ENCODE assay signal across 12 cellular contexts in the genomic region with DNA sequence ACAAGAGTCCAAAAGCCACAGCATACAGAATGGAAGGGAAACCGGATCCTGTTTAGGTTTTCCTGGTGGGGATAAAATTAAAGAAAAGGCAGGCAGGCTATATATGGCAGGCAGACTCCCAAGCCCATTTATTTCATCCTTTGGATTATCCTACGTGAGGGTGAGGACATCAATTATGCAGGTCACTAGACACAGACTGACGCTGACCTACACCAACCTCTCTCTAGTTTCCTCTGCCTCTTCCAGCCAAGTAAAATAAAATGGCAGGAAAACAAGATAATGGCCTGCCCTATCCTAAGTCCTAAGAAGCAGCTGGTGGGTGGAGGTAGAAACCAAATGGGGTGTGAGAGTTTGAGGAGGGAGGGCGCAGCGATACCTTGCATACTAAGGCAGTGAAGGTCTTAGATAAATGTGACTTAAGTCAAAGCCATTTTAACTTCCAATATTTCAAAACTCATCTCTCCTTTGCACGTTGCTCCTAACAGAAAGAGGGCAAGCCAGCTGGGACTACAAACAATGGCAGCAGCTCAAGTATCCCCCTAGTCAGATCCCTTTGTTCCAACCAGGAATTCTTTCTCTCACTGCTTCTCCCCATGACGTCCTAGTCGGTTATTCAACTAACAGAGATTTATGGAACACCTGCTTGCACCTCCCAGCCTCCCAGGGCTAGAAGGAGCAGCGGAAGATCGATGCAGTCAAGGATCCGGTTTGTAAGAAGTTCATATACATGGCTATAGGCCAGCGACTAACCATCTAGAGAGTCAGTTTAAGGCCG.
DNase-seq lines count a peak whose midpoint lies in the region; ATAC-seq, FAIRE-seq and TF ChIP-seq lines count a peak whose summit lies in the region.
"Had no signal": no experiment of that assay in that cellular context is flagged by ENCODE, and none has a peak within 500 bp of the region (broad histone marks: within the 10 kb centered on the region; RNA-seq: fewer than 3 reads in every experiment).

No MANE protein-coding gene starts in this region.

- peaks cover 12% of the 10 kb centered on the region for H3F3A ChIP-seq in SK-N-SH (replicated peaks; ENCODE audit: insufficient read depth)

- FAIRE-seq in HepG2 (lab: Jason Lieb, UNC) (no peak), K562 (lab: Jason Lieb, UNC) (no peak)
- FAIRE-seq: frontal cortex, RCC 7860 had no signal

- in situ Hi-C loops in HepG2 (cut with HindIII; ENCODE audit: extremely low pct_ligation_motif_present, low pct_unique_long_range_greater_than_20kb) (no loop called here), K562 (cut with MboI) (no loop called here), brain microvascular endothelial cell (cut with HindIII; ENCODE audit: low pct_ligation_motif_present, low sequenced_read_pairs) (no loop called here)

- H3K9me3 ChIP-seq in liver (ENCODE audit: control insufficient read depth in 4 of 4, low read length in 3 of 4), result no peaks in the 10 kb centered on the region
- H3K9me3 ChIP-seq in HepG2 (ENCODE audit: low read length), result no peaks in the 10 kb centered on the region
- H3K9me3 ChIP-seq in K562 (replicated peaks; ENCODE audit: control insufficient read depth, insufficient read depth, low read depth, low read length), result no peaks in the 10 kb centered on the region
- no peaks in the 10 kb centered on the region for H3K9me3 ChIP-seq in SK-N-SH

- H3K9ac ChIP-seq in liver (ENCODE audit: low read depth in 1 of 2, low read length in 2 of 2) (no peak overlapping the region), HepG2 (ENCODE audit: insufficient read depth, low read depth, low read length) (no peak overlapping the region), K562 (ENCODE audit: insufficient read depth in 1 of 2, low read depth in 2 of 2, low read length in 2 of 2) (no peak overlapping the region; a peak in 1 of 4 replicates), SK-N-SH (no peak overlapping the region)

- no peak overlapping the region for H3K4me3 ChIP-seq in liver (ENCODE audit: low read depth in 1 of 3, low read length in 3 of 3)
- H3K4me3 ChIP-seq in HepG2 (replicated peaks in 1 of 3; ENCODE audit: insufficient read depth in 1 of 3, low read depth in 2 of 3, low read length in 3 of 3), result no peak overlapping the region
- no peak overlapping the region for H3K4me3 ChIP-seq in K562
- no peak overlapping the region for H3K4me3 ChIP-seq in SK-N-SH (ENCODE audit: low read depth in 2 of 2, low read length in 1 of 2)
- no peak overlapping the region for H3K4me3 ChIP-seq in brain microvascular endothelial cell (ENCODE audit: low read depth, low read length)

- no peaks in the 10 kb centered on the region for H3K9me2 ChIP-seq in SK-N-SH

- WGBS in liver, result 86% methylated on average over 13 of the region's 13 CpGs
- WGBS in HepG2 (ENCODE audit: low lambda C conversion rate), result 94% methylated on average over 13 of the region's 13 CpGs
- WGBS in K562 (ENCODE audit: insufficient coverage, low coverage, missing lambda C conversion rate), result 61% methylated on average over 13 of the region's 13 CpGs
- 93% methylated on average over 13 of the region's 13 CpGs for WGBS in SK-N-SH (ENCODE audit: low lambda C conversion rate)

- BruUV-seq in HepG2 (replicated peaks; lab: Mats Ljungman, UMichigan) (no TSS peak), K562 (replicated peaks; lab: Mats Ljungman, UMichigan) (no TSS peak)

- no peaks in the 10 kb centered on the region for H3K9me1 ChIP-seq in K562 (ENCODE audit: control insufficient read depth, insufficient read depth, low read length)

- CTCF ChIA-PET in HepG2 (lab: Yijun Ruan, JAX; ENCODE audit: low intra/inter-chr PET ratio, low total read pairs) (no interaction called here), K562 (lab: Yijun Ruan, JAX; ENCODE audit: low intra/inter-chr PET ratio) (no interaction called here), SK-N-SH (lab: Yijun Ruan, JAX) (interaction anchor here (1.3 to 1.9 kb wide), 2 partner anchors 9 to 11 kb away, joined by 3 to 5 read pairs; no protein-coding TSS in a partner anchor)

- peak overlapping the region; percentile 31 to 66 for H3K27ac ChIP-seq in liver (ENCODE audit: low read depth in 1 of 2, low read length in 2 of 2)
- no peak overlapping the region for H3K27ac ChIP-seq in HepG2 (ENCODE audit: extremely low read length, insufficient read depth, low read length)
- H3K27ac ChIP-seq in K562 (ENCODE audit: extremely low read depth, low read depth, low read length), result no peak overlapping the region
- peak overlapping the region in 1 of 2 experiments; percentile 86; a peak in 3 of 4 replicates for H3K27ac ChIP-seq in SK-N-SH (ENCODE audit: low read depth in 2 of 2, low read length in 1 of 2)
- no peak overlapping the region for H3K27ac ChIP-seq in brain microvascular endothelial cell

- intact Hi-C loops in HepG2 (cut with micrococcal nuclease; ENCODE audit: unreplicated experiment) (no loop called here), K562 (cut with micrococcal nuclease) (no loop called here)

- no peak overlapping the region for H2AFZ ChIP-seq in HepG2 (ENCODE audit: low read length)
- no peak overlapping the region for H2AFZ ChIP-seq in K562 (ENCODE audit: low read depth, low read length)
- H2AFZ ChIP-seq in SK-N-SH (ENCODE audit: low read depth), result no peak overlapping the region

- DNase-seq in HepG2 (ENCODE audit: low spot score) (no peak), K562 (ENCODE audit: extremely low read depth in 1 of 4, low spot score in 3 of 4) (no peak), left kidney (ENCODE audit: low read depth, low spot score) (peak; percentile 36), SK-N-SH (no peak), C1 segment of cervical spinal cord (lab: John Stamatoyannopoulos, UW) (no peak), brain microvascular endothelial cell (no peak)
- DNase-seq: amniotic stem cell, naive B cell had no signal

- POLR2A ChIA-PET in HepG2 (lab: Yijun Ruan, JAX) (no interaction called here), K562 (lab: Yijun Ruan, JAX) (interaction anchor here (0.5 kb wide), 1 partner anchor 25 kb away, joined by 3 read pairs; no protein-coding TSS in a partner anchor), SK-N-SH (lab: Yijun Ruan, JAX) (no interaction called here)

- H3K79me2 ChIP-seq in HepG2 (ENCODE audit: insufficient read depth, low read length), result no peaks in the 10 kb centered on the region
- no peaks in the 10 kb centered on the region for H3K79me2 ChIP-seq in K562 (ENCODE audit: control insufficient read depth, insufficient read depth, low read length)
- H3K79me2 ChIP-seq in SK-N-SH (ENCODE audit: insufficient read depth), result no peaks in the 10 kb centered on the region

- TF ChIP-seq EP300 in HepG2 (IDR thresholded peaks at IDR 0.05; ENCODE audit: low read depth in 2 of 2, low read length in 2 of 2) (no peak), HepG2 (CRISPR knock-in tag; IDR thresholded peaks at IDR 0.05; ENCODE audit: borderline replicate concordance) (no peak), K562 (IDR thresholded peaks at IDR 0.05; ENCODE audit: low read length) (no peak), SK-N-SH (IDR thresholded peaks at IDR 0.05; ENCODE audit: borderline replicate concordance in 1 of 2, low read depth in 1 of 2, low read length in 1 of 2) (no peak)

- TF ChIP-seq CTCF in liver (IDR thresholded peaks at IDR 0.05; ENCODE audit: low read depth, low read length, missing input control), result no peak
- no peak for TF ChIP-seq CTCF in HepG2 (CRISPR knock-in tag; IDR thresholded peaks at IDR 0.05)
- no peak for TF ChIP-seq CTCF in K562 (IDR thresholded peaks at IDR 0.05 in 2 of 3, conservative IDR thresholded peaks at IDR 0.05 in 1 of 3; ENCODE audit: insufficient read depth in 2 of 3, low read depth in 1 of 3, low read length in 3 of 3)
- no peak for TF ChIP-seq CTCF in SK-N-SH (IDR thresholded peaks at IDR 0.05)
- TF ChIP-seq CTCF in brain microvascular endothelial cell (IDR thresholded peaks at IDR 0.05; ENCODE audit: low read depth, low read length, missing control alignments), result no peak

- H3K4me1 ChIP-seq in liver (ENCODE audit: control insufficient read depth in 4 of 4, insufficient read depth in 4 of 4, low read length in 3 of 4) (peaks cover 3 to 9% (median 6%) of the 10 kb centered on the region in 4 donors), HepG2 (ENCODE audit: insufficient read depth, low read length) (no peaks in the 10 kb centered on the region), K562 (replicated peaks in 1 of 2; ENCODE audit: control insufficient read depth in 2 of 2, insufficient read depth in 2 of 2, low read length in 2 of 2) (no peaks in the 10 kb centered on the region; a peak in 1 of 5 replicates), SK-N-SH (ENCODE audit: control insufficient read depth in 1 of 2, insufficient read depth in 2 of 2, low read depth in 1 of 2, low read length in 1 of 2) (peaks cover 8 to 16% of the 10 kb centered on the region in 2 experiments)

- H3K4me2 ChIP-seq in HepG2 (ENCODE audit: low read depth, low read length), result no peak overlapping the region
- no peak overlapping the region for H3K4me2 ChIP-seq in K562 (ENCODE audit: insufficient read depth, low read length)
- no peak overlapping the region for H3K4me2 ChIP-seq in SK-N-SH

- ATAC-seq in HepG2 (no peak), K562 (no peak), GM18868 (IDR thresholded peaks at IDR 0.05; ENCODE audit: unreplicated experiment) (no peak)

- TF ChIP-seq POLR2A in HepG2 (IDR thresholded peaks at IDR 0.05; ENCODE audit: insufficient read depth in 1 of 2, low read depth in 2 of 2, low read length in 2 of 2) (no peak), K562 (conservative IDR thresholded peaks at IDR 0.05) (no peak)

- H3K36me3 ChIP-seq in liver (ENCODE audit: control insufficient read depth in 4 of 4, insufficient read depth in 3 of 4, low read depth in 1 of 4, low read length in 3 of 4), result peaks cover 9 to 47% (median 36%) of the 10 kb centered on the region in 4 donors
- H3K36me3 ChIP-seq in HepG2 (replicated peaks in 1 of 2; ENCODE audit: control insufficient read depth in 1 of 2, insufficient read depth in 2 of 2, low read length in 2 of 2), result peaks cover 28 to 61% of the 10 kb centered on the region in 2 experiments
- peaks cover 27% of the 10 kb centered on the region; the same call in 2 of the 3 replicates for H3K36me3 ChIP-seq in K562 (ENCODE audit: control insufficient read depth, insufficient read depth, low read length)
- H3K36me3 ChIP-seq in SK-N-SH (replicated peaks in 1 of 2; ENCODE audit: control insufficient read depth in 1 of 2, insufficient read depth in 2 of 2, low read length in 1 of 2), result peaks cover 26 to 45% of the 10 kb centered on the region in 2 experiments
- peaks cover 9% of the 10 kb centered on the region for H3K36me3 ChIP-seq in brain microvascular endothelial cell (replicated peaks)

- H3K27me3 ChIP-seq in liver (ENCODE audit: control insufficient read depth in 4 of 4, insufficient read depth in 4 of 4, low read length in 3 of 4) (no peaks in the 10 kb centered on the region), HepG2 (ENCODE audit: control insufficient read depth in 1 of 2, insufficient read depth in 2 of 2, low read length in 2 of 2) (no peaks in the 10 kb centered on the region), K562 (ENCODE audit: control insufficient read depth in 2 of 2, insufficient read depth in 2 of 2, low read length in 2 of 2) (no peaks in the 10 kb centered on the region), SK-N-SH (ENCODE audit: insufficient read depth) (no peaks in the 10 kb centered on the region), brain microvascular endothelial cell (replicated peaks) (no peaks in the 10 kb centered on the region)

- H4K20me1 ChIP-seq in HepG2 (ENCODE audit: insufficient read depth, low read length) (no peaks in the 10 kb centered on the region), K562 (replicated peaks; ENCODE audit: control insufficient read depth, insufficient read depth, low read length) (no peaks in the 10 kb centered on the region), SK-N-SH (ENCODE audit: insufficient read depth) (no peaks in the 10 kb centered on the region)

- TF ChIP-seq RAD21 in liver (IDR thresholded peaks at IDR 0.05) (no peak), HepG2 (CRISPR knock-in tag; IDR thresholded peaks at IDR 0.05) (no peak), K562 (CRISPR knock-in tag; conservative IDR thresholded peaks at IDR 0.05 in 1 of 2, IDR thresholded peaks at IDR 0.05 in 1 of 2) (no peak), SK-N-SH (IDR thresholded peaks at IDR 0.05; ENCODE audit: low read length) (no peak)

Comparison
In these comparisons a context has a peak if more than half of its experiments do, and no peak if none do; other contexts are left out.
1. H3K27ac ChIP-seq: peak in liver (2 of 2); none in HepG2 (single experiment), K562 (single experiment) and brain microvascular endothelial cell (single experiment).